ENCODE assay signal across 8 cellular contexts in genomic region chr14:61761959-61762786, GRCh38. TPM values are rescaled to one million over a fixed set of nuclear protein-coding genes. Genes with fewer than 3 reads are reported as not detected.
A peak's percentile ranks its signal among the peaks of the same experiment; 100 is the strongest.
DNase-seq lines count a peak whose midpoint lies in the region; ATAC-seq and TF ChIP-seq lines count a peak whose summit lies in the region.

SNAPC1 (plus strand) TSS chr14:61762420; CDS start chr14:61762461, 41 bp downstream.

- POLR2A ChIA-PET in activated CD4-positive, alpha-beta T cell treated with anti-CD3 and anti-CD28 coated beads, Interleukin-2, amount 10 ng/mL, durations not matched to agents 7 days and 5 days (lab: Charles Lee): interaction anchor here (0.6 to 1.0 kb wide), 4 partner anchors 13 to 208 kb away, joined by 3 to 6 read pairs (median 4); partner anchors contain the start of gene HIF1A

- H3K9me3 Mint-ChIP-seq in activated CD4-positive, alpha-beta T cell treated with anti-CD3 and anti-CD28 coated beads, Interleukin-2, amount 10 ng/mL, durations not matched to agents 7 days and 5 days: no peaks in the 10 kb centered on the region

- peaks cover 1% of the 10 kb centered on the region for H3K27me3 Mint-ChIP-seq in activated CD4-positive, alpha-beta T cell treated with anti-CD3 and anti-CD28 coated beads, Interleukin-2, amount 10 ng/mL, durations not matched to agents 7 days and 5 days

- peaks cover 3% of the 10 kb centered on the region for H3K36me3 Mint-ChIP-seq in activated CD4-positive, alpha-beta T cell treated with anti-CD3 and anti-CD28 coated beads, Interleukin-2, amount 10 ng/mL, durations not matched to agents 7 days and 5 days (ENCODE audit: low read depth)

- CTCF ChIA-PET in activated CD4-positive, alpha-beta T cell treated with anti-CD3 and anti-CD28 coated beads, Interleukin-2, amount 10 ng/mL, durations not matched to agents 7 days and 5 days (lab: Charles Lee): interaction anchor here (1.0 to 3.3 kb wide), 7 partner anchors 10 to 75 kb away, joined by 3 to 24 read pairs (median 3); no protein-coding TSS in a partner anchor

- peak within 1 kb of the TSS; percentile 98 for H3K4me3 Mint-ChIP-seq in activated CD4-positive, alpha-beta T cell treated with anti-CD3 and anti-CD28 coated beads, Interleukin-2, amount 10 ng/mL, durations not matched to agents 7 days and 5 days

- ATAC-seq in GM19351 (IDR thresholded peaks at IDR 0.05; ENCODE audit: unreplicated experiment): peak; percentile 97
- ATAC-seq in HG03520 (IDR thresholded peaks at IDR 0.05; ENCODE audit: unreplicated experiment): peak; percentile 99

- DNase-seq in C1 segment of cervical spinal cord (lab: John Stamatoyannopoulos, UW): peak; percentile 55 to 96 (median 92)
- peak; percentile 98 for DNase-seq in NCI-H526 treated with DMSO at 0.1 percent for 48 hours (lab: John Stamatoyannopoulos, UW)
- DNase-seq in activated CD4-positive, alpha-beta T cell treated with anti-CD3 and anti-CD28 coated beads, Interleukin-2, amount 10 ng/mL, durations not matched to agents 7 days and 5 days: peak; percentile 99
- DNase-seq in coronary artery (ENCODE audit: low spot score): peak; percentile 95
- DNase-seq in stimulated activated CD4-positive, alpha-beta T cell treated with anti-CD3 and anti-CD28 coated beads, Interleukin-1b, Interleukin-23, amount 100 ng/mL, for 24 hours (ENCODE audit: low read depth in 4 of 4, low spot score in 1 of 4): peak; percentile 94 to 97 (median 96)

- no peaks in the 10 kb centered on the region for H3K27me3 ChIP-seq in layer of hippocampus (ENCODE audit: control insufficient read depth, insufficient read depth, low read length)

- peak within 1 kb of the TSS; percentile 88 to 91 for H3K27ac ChIP-seq in coronary artery
- peak within 1 kb of the TSS; percentile 87 for H3K27ac ChIP-seq in layer of hippocampus (ENCODE audit: low read depth, low read length)

- peak within 1 kb of the TSS; percentile 98 for H3K27ac Mint-ChIP-seq in activated CD4-positive, alpha-beta T cell treated with anti-CD3 and anti-CD28 coated beads, Interleukin-2, amount 10 ng/mL, durations not matched to agents 7 days and 5 days

- TF ChIP-seq CTCF in coronary artery (IDR thresholded peaks at IDR 0.05): no peak

- peaks cover 51% of the 10 kb centered on the region for H3K4me1 Mint-ChIP-seq in activated CD4-positive, alpha-beta T cell treated with anti-CD3 and anti-CD28 coated beads, Interleukin-2, amount 10 ng/mL, durations not matched to agents 7 days and 5 days

- peak within 1 kb of the TSS; percentile 89 for H3K4me3 ChIP-seq in coronary artery

RNA-seq across cellular contexts. Expression of gene SNAPC1, which starts in this region (rescaled TPM):
- 1 to 10 TPM; 5.2 to 5.5 TPM for total RNA-seq in activated CD4-positive, alpha-beta T cell treated with anti-CD3 and anti-CD28 coated beads, Interleukin-2, amount 10 ng/mL, durations not matched to agents 7 days and 5 days

Comparison
In these comparisons a context has a peak if more than half of its experiments do, and no peak if none do; other contexts are left out.
1. Peak in every context shown above with its lines: DNase-seq, ATAC-seq, H3K4me3 ChIP-seq and H3K27ac ChIP-seq.